Comparison of ENCODE assay signal across 26 cellular contexts in genomic region chr19:36891768-36892357, GRCh38. TPM values are rescaled to one million over a fixed set of nuclear protein-coding genes. Genes with fewer than 3 reads are reported as not detected.
DNase-seq lines count a peak whose midpoint lies in the region; ATAC-seq, FAIRE-seq and TF ChIP-seq lines count a peak whose summit lies in the region.
"Had no signal": no experiment of that assay in that cellular context is flagged by ENCODE, and none has a peak within 500 bp of the region (broad histone marks: within the 10 kb centered on the region; RNA-seq: fewer than 3 reads in every experiment).

No MANE protein-coding gene starts in this region.

- BruUV-seq in K562 (replicated peaks; lab: Mats Ljungman, UMichigan): no TSS peak

- H3K9ac ChIP-seq in K562 (ENCODE audit: insufficient read depth in 1 of 2, low read depth in 2 of 2, low read length in 2 of 2): no peak overlapping the region

- TF ChIP-seq RAD21 in K562 (CRISPR knock-in tag; conservative IDR thresholded peaks at IDR 0.05 in 1 of 2, IDR thresholded peaks at IDR 0.05 in 1 of 2): no peak

- TF ChIP-seq CTCF in K562 (IDR thresholded peaks at IDR 0.05 in 2 of 3, conservative IDR thresholded peaks at IDR 0.05 in 1 of 3; ENCODE audit: insufficient read depth in 2 of 3, low read depth in 1 of 3, low read length in 3 of 3): no peak
- no peak for TF ChIP-seq CTCF in suprapubic skin (IDR thresholded peaks at IDR 0.05)

- POLR2A ChIA-PET in K562 (lab: Yijun Ruan, JAX): no interaction called here

- TF ChIP-seq EP300 in K562 (IDR thresholded peaks at IDR 0.05; ENCODE audit: low read length) (no peak), suprapubic skin (IDR thresholded peaks at IDR 0.05) (no peak)

- no peak overlapping the region for H3K4me3 ChIP-seq in K562
- H3K4me3 ChIP-seq in muscle layer of duodenum (ENCODE audit: low read depth in 1 of 2, low read length in 2 of 2): peak overlapping the region; percentile 41 to 75
- no peak overlapping the region for H3K4me3 ChIP-seq in suprapubic skin
- H3K4me3 ChIP-seq: left ventricle myocardium inferior, mucosa of descending colon, Peyer's patch, SJSA1 had no signal

- CTCF ChIA-PET in K562 (lab: Yijun Ruan, JAX; ENCODE audit: low intra/inter-chr PET ratio): no interaction called here

- H2AFZ ChIP-seq in K562 (ENCODE audit: low read depth, low read length): no peak overlapping the region

- H3K4me1 ChIP-seq in K562 (replicated peaks in 1 of 2; ENCODE audit: control insufficient read depth in 2 of 2, insufficient read depth in 2 of 2, low read length in 2 of 2) (no peaks in the 10 kb centered on the region), muscle layer of duodenum (ENCODE audit: control insufficient read depth in 1 of 2, insufficient read depth in 2 of 2, low read length in 2 of 2) (no peaks in the 10 kb centered on the region), suprapubic skin (no peaks in the 10 kb centered on the region)
- H3K4me1 ChIP-seq: left ventricle myocardium inferior, Peyer's patch, SJSA1 had no signal

- FAIRE-seq in H54 (lab: Jason Lieb, UNC) (peak; percentile 80), K562 (lab: Jason Lieb, UNC) (no peak)

- WGBS in K562 (ENCODE audit: insufficient coverage, low coverage, missing lambda C conversion rate): 0% methylated on average over 3 of the region's 3 CpGs
- 96% methylated on average over 3 of the region's 3 CpGs for WGBS in suprapubic skin

- H3K27ac ChIP-seq in K562 (ENCODE audit: extremely low read depth, low read depth, low read length) (no peak overlapping the region), muscle layer of duodenum (ENCODE audit: low read length) (no peak overlapping the region), suprapubic skin (no peak overlapping the region)
- H3K27ac ChIP-seq: left ventricle myocardium inferior, Peyer's patch, SJSA1 had no signal

- ATAC-seq in K562: no peak
- ATAC-seq: activated CD4-positive, alpha-beta T cell treated with anti-CD3 and anti-CD28 coated beads for 36 hours; mucosa of descending colon; stimulated activated effector memory CD8-positive, alpha-beta T cell treated with anti-CD3 and anti-CD28 coated beads, Interleukin-12 subunit alpha, Interleukin-12 subunit beta, amount 100 ng/mL, for 72 hours had no signal

- H3K9me1 ChIP-seq in K562 (ENCODE audit: control insufficient read depth, insufficient read depth, low read length): no peaks in the 10 kb centered on the region

- TF ChIP-seq POLR2A in H54 (IDR thresholded peaks at IDR 0.05; ENCODE audit: low read depth, low read length) (no peak), K562 (conservative IDR thresholded peaks at IDR 0.05) (no peak), suprapubic skin (IDR thresholded peaks at IDR 0.05) (no peak)

- DNase-seq in H54 (ENCODE audit: insufficient read length, low spot score): no peak
- DNase-seq in K562 (ENCODE audit: extremely low read depth in 1 of 4, low spot score in 3 of 4): no peak
- DNase-seq in head of caudate nucleus: no peak
- DNase-seq in midbrain (lab: John Stamatoyannopoulos, UW): no peak
- DNase-seq in suprapubic skin (ENCODE audit: low spot score in 2 of 2): no peak
- DNase-seq: activated CD4-positive, alpha-beta T cell treated with anti-CD3 and anti-CD28 coated beads for 36 hours; activated CD8-positive, alpha-beta memory T cell treated with anti-CD3 and anti-CD28 coated beads for 24 hours; activated naive CD4-positive, alpha-beta T cell; activated T-cell treated with anti-CD3 and anti-CD28 coated beads, Interleukin-2, amount 50 U/mL, for 24 hours; amygdala; caudate nucleus; CD4-positive, CD25-positive, alpha-beta regulatory T cell; DMS 273 treated with DMSO at 0.1 percent for 48 hours; H9; immature natural killer cell; left ventricle myocardium inferior; MM.1S; mucosa of descending colon; NCI-H1417 treated with DMSO at 0.1 percent for 48 hours; NCI-H510A; NK-92 treated with Interleukin-12 subunit alpha and Interleukin-12 subunit beta, amount 100 ng/mL, for 24 hours; Peyer's patch; stimulated activated CD4-positive, alpha-beta T cell treated with anti-CD3 and anti-CD28 coated beads, Interleukin-2, amount 100 ng/mL, for 24 hours had no signal

- intact Hi-C loops in K562 (cut with micrococcal nuclease) (no loop called here), head of caudate nucleus (cut with DNase I) (no loop called here)

- in situ Hi-C loops in K562 (cut with MboI): no loop called here

- H3K4me2 ChIP-seq in K562 (ENCODE audit: insufficient read depth, low read length): no peak overlapping the region

- H3K9me3 ChIP-seq in K562 (replicated peaks; ENCODE audit: control insufficient read depth, insufficient read depth, low read depth, low read length) (peaks cover 2% of the 10 kb centered on the region; the same call in 1 of the 2 replicates), muscle layer of duodenum (ENCODE audit: control insufficient read depth in 1 of 2, low read length in 2 of 2) (peaks cover 79 to 91% of the 10 kb centered on the region in 2 donors), suprapubic skin (peaks cover 94% of the 10 kb centered on the region)

- H3K79me2 ChIP-seq in K562 (ENCODE audit: control insufficient read depth, insufficient read depth, low read length): no peaks in the 10 kb centered on the region

- no peaks in the 10 kb centered on the region for H3K36me3 ChIP-seq in K562 (ENCODE audit: control insufficient read depth, insufficient read depth, low read length)
- peaks cover 38 to 85% of the 10 kb centered on the region in 2 donors for H3K36me3 ChIP-seq in muscle layer of duodenum (ENCODE audit: control insufficient read depth in 1 of 2, insufficient read depth in 2 of 2, low read length in 2 of 2)
- H3K36me3 ChIP-seq in suprapubic skin: peaks cover 66% of the 10 kb centered on the region
- H3K36me3 ChIP-seq: SJSA1 had no signal

- no peaks in the 10 kb centered on the region for H3K27me3 ChIP-seq in K562 (ENCODE audit: control insufficient read depth in 2 of 2, insufficient read depth in 2 of 2, low read length in 2 of 2)
- no peaks in the 10 kb centered on the region for H3K27me3 ChIP-seq in muscle layer of duodenum (ENCODE audit: low read depth, low read length)
- H3K27me3 ChIP-seq in suprapubic skin: no peaks in the 10 kb centered on the region
- H3K27me3 ChIP-seq: Peyer's patch, SJSA1 had no signal

- H4K20me1 ChIP-seq in K562 (replicated peaks; ENCODE audit: control insufficient read depth, insufficient read depth, low read length): no peaks in the 10 kb centered on the region

RNA-seq across cellular contexts. Expression of gene ZNF829, which starts 24.2 kb away (rescaled TPM):
- total RNA-seq in K562 (2011; cell fraction: chromatin; rRNA removed; ENCODE audit: low replicate concordance): 0.35 TPM in 1 of 2 replicates, not detected in the other
- not detected in 2 replicates for total RNA-seq in K562 (2011; cell fraction: nucleolus; rRNA removed)
- total RNA-seq in K562 (2011; cell fraction: nucleoplasm; rRNA removed): not detected in 2 replicates
- total RNA-seq in K562 (2014; rRNA removed): 0.04 and 0.05 TPM in 2 replicates
- total RNA-seq in K562 (2014; rRNA removed; fragmentation: Illumina TruSeq; extraction: Trizol): 0.07 and 0.10 TPM in 2 replicates
- 0.08 and 0.11 TPM in 2 replicates for total RNA-seq in K562 (2015; rRNA removed; fragmentation: Illumina TruSeq; extraction: Trizol)
- total RNA-seq in K562 (2021): 0.02 TPM in 1 of 2 replicates, not detected in the other
- polyA plus RNA-seq in K562 (2011; rRNA removed): not detected in 2 replicates
- not detected in 2 replicates for polyA plus RNA-seq in K562 (2011; cell fraction: cytosol; rRNA removed)
- polyA plus RNA-seq in K562 (2011; cell fraction: nucleus; rRNA removed): not detected in 2 replicates
- 0.03 and 0.04 TPM in 2 replicates for polyA plus RNA-seq in K562 (2012)
- 0.07 TPM in 1 of 2 replicates, not detected in the other for polyA plus RNA-seq in K562 (2014; fragmentation: Illumina TruSeq; extraction: Trizol)
- polyA plus RNA-seq in K562 (2014; fragmentation: Nextera tagmentation; extraction: Ambion mirVana): under 1 TPM; 0.03 to 0.14 TPM
- polyA plus RNA-seq in K562 (2014; rRNA removed): 0.01 and 0.03 TPM in 2 replicates
- not detected in 2 replicates for polyA minus RNA-seq in K562 (2011; rRNA and poly(A)+ RNA removed)
- polyA minus RNA-seq in K562 (2011; cell fraction: cytosol; rRNA and poly(A)+ RNA removed): not detected in 2 replicates
- polyA minus RNA-seq in K562 (2011; cell fraction: nucleus; rRNA and poly(A)+ RNA removed): not detected in 2 replicates
- 1 to 10 TPM; 1.4 to 5.4 (median 3.7) TPM for total RNA-seq in suprapubic skin

RNA-seq across cellular contexts. Expression of gene ZNF568, which starts 24.3 kb away (rescaled TPM):
- 0.21 TPM in 1 of 2 replicates, not detected in the other for total RNA-seq in K562 (2011; cell fraction: chromatin; rRNA removed; ENCODE audit: low replicate concordance)
- 1.0 TPM in 1 of 2 replicates, not detected in the other for total RNA-seq in K562 (2011; cell fraction: nucleolus; rRNA removed)
- total RNA-seq in K562 (2011; cell fraction: nucleoplasm; rRNA removed): 0.15 TPM in 1 of 2 replicates, not detected in the other
- total RNA-seq in K562 (2014; rRNA removed): 0.24 and 0.36 TPM in 2 replicates
- total RNA-seq in K562 (2014; rRNA removed; fragmentation: Illumina TruSeq; extraction: Trizol): 0.07 and 0.13 TPM in 2 replicates
- 0.08 and 0.25 TPM in 2 replicates for total RNA-seq in K562 (2015; rRNA removed; fragmentation: Illumina TruSeq; extraction: Trizol)
- total RNA-seq in K562 (2021): 0.09 and 0.24 TPM in 2 replicates
- 0.04 TPM in 1 of 2 replicates, not detected in the other for polyA plus RNA-seq in K562 (2011; rRNA removed)
- polyA plus RNA-seq in K562 (2011; cell fraction: cytosol; rRNA removed): 0.03 TPM in 1 of 2 replicates, not detected in the other
- not detected in 2 replicates for polyA plus RNA-seq in K562 (2011; cell fraction: nucleus; rRNA removed)
- polyA plus RNA-seq in K562 (2012): 0.08 and 0.25 TPM in 2 replicates
- polyA plus RNA-seq in K562 (2014; fragmentation: Illumina TruSeq; extraction: Trizol): 0.06 and 0.10 TPM in 2 replicates
- polyA plus RNA-seq in K562 (2014; fragmentation: Nextera tagmentation; extraction: Ambion mirVana): under 1 TPM in 1 of 2 experiments, not detected in 1; 0.07 TPM
- polyA plus RNA-seq in K562 (2014; rRNA removed): 0.05 and 1.1 TPM in 2 replicates
- polyA minus RNA-seq in K562 (2011; rRNA and poly(A)+ RNA removed): 0.07 TPM in 1 of 2 replicates, not detected in the other
- polyA minus RNA-seq in K562 (2011; cell fraction: cytosol; rRNA and poly(A)+ RNA removed): not detected in 2 replicates
- polyA minus RNA-seq in K562 (2011; cell fraction: nucleus; rRNA and poly(A)+ RNA removed): not detected in 2 replicates
- 1 to 10 TPM; 5.2 to 7.5 (median 6.9) TPM for total RNA-seq in suprapubic skin

RNA-seq across cellular contexts. Expression of gene ZNF345, which starts 41.2 kb away (rescaled TPM):
- 1.2 and 3.3 TPM in 2 replicates for total RNA-seq in K562 (2011; cell fraction: chromatin; rRNA removed; ENCODE audit: low replicate concordance)
- total RNA-seq in K562 (2011; cell fraction: nucleolus; rRNA removed): 0.92 and 1.3 TPM in 2 replicates
- 2.1 and 3.4 TPM in 2 replicates for total RNA-seq in K562 (2011; cell fraction: nucleoplasm; rRNA removed)
- 0.64 and 0.65 TPM in 2 replicates for total RNA-seq in K562 (2014; rRNA removed)
- total RNA-seq in K562 (2014; rRNA removed; fragmentation: Illumina TruSeq; extraction: Trizol): 0.65 and 1.2 TPM in 2 replicates
- 0.54 and 0.57 TPM in 2 replicates for total RNA-seq in K562 (2015; rRNA removed; fragmentation: Illumina TruSeq; extraction: Trizol)
- total RNA-seq in K562 (2021): 1.4 and 1.6 TPM in 2 replicates
- polyA plus RNA-seq in K562 (2011; rRNA removed): 0.47 and 1.3 TPM in 2 replicates
- polyA plus RNA-seq in K562 (2011; cell fraction: cytosol; rRNA removed): 0.22 and 0.33 TPM in 2 replicates
- 0.38 and 1.2 TPM in 2 replicates for polyA plus RNA-seq in K562 (2011; cell fraction: nucleus; rRNA removed)
- 0.31 and 1.1 TPM in 2 replicates for polyA plus RNA-seq in K562 (2012)
- 0.42 and 0.51 TPM in 2 replicates for polyA plus RNA-seq in K562 (2014; fragmentation: Illumina TruSeq; extraction: Trizol)
- polyA plus RNA-seq in K562 (2014; fragmentation: Nextera tagmentation; extraction: Ambion mirVana): under 1 TPM; 0.38 to 0.84 TPM
- polyA plus RNA-seq in K562 (2014; rRNA removed): 0.31 and 1.1 TPM in 2 replicates
- 0.39 and 0.88 TPM in 2 replicates for polyA minus RNA-seq in K562 (2011; rRNA and poly(A)+ RNA removed)
- polyA minus RNA-seq in K562 (2011; cell fraction: cytosol; rRNA and poly(A)+ RNA removed): not detected in 2 replicates
- polyA minus RNA-seq in K562 (2011; cell fraction: nucleus; rRNA and poly(A)+ RNA removed): 0.11 and 0.54 TPM in 2 replicates
- total RNA-seq in suprapubic skin: 10 to 100 TPM in 2 of 4 donors, 1 to 10 TPM in 2; 3.5 to 17.0 (median 9.1) TPM

RNA-seq across cellular contexts. Expression of gene ZNF790, which starts 53.7 kb away (rescaled TPM):
- 0.46 and 1.1 TPM in 2 replicates for total RNA-seq in K562 (2011; cell fraction: chromatin; rRNA removed; ENCODE audit: low replicate concordance)
- total RNA-seq in K562 (2011; cell fraction: nucleolus; rRNA removed): 1.1 and 1.8 TPM in 2 replicates
- total RNA-seq in K562 (2011; cell fraction: nucleoplasm; rRNA removed): 1.5 and 1.7 TPM in 2 replicates
- total RNA-seq in K562 (2014; rRNA removed): 0.24 and 1.2 TPM in 2 replicates
- total RNA-seq in K562 (2014; rRNA removed; fragmentation: Illumina TruSeq; extraction: Trizol): 0.87 and 1.6 TPM in 2 replicates
- 0.41 and 0.62 TPM in 2 replicates for total RNA-seq in K562 (2015; rRNA removed; fragmentation: Illumina TruSeq; extraction: Trizol)
- 0.38 and 0.49 TPM in 2 replicates for total RNA-seq in K562 (2021)
- 0.07 and 0.33 TPM in 2 replicates for polyA plus RNA-seq in K562 (2011; rRNA removed)
- polyA plus RNA-seq in K562 (2011; cell fraction: cytosol; rRNA removed): 0.03 and 0.06 TPM in 2 replicates
- polyA plus RNA-seq in K562 (2011; cell fraction: nucleus; rRNA removed): 0.03 and 0.24 TPM in 2 replicates
- polyA plus RNA-seq in K562 (2012): 0.30 and 0.62 TPM in 2 replicates
- polyA plus RNA-seq in K562 (2014; fragmentation: Illumina TruSeq; extraction: Trizol): 0.29 and 0.37 TPM in 2 replicates
- polyA plus RNA-seq in K562 (2014; fragmentation: Nextera tagmentation; extraction: Ambion mirVana): under 1 TPM; 0.46 to 0.53 TPM
- polyA plus RNA-seq in K562 (2014; rRNA removed): 0.88 and 1.7 TPM in 2 replicates
- 0.32 and 0.42 TPM in 2 replicates for polyA minus RNA-seq in K562 (2011; rRNA and poly(A)+ RNA removed)
- not detected in 2 replicates for polyA minus RNA-seq in K562 (2011; cell fraction: cytosol; rRNA and poly(A)+ RNA removed)
- 0.67 and 1.1 TPM in 2 replicates for polyA minus RNA-seq in K562 (2011; cell fraction: nucleus; rRNA and poly(A)+ RNA removed)
- total RNA-seq in suprapubic skin: 1 to 10 TPM; 3.2 to 7.2 (median 3.8) TPM

Comparison
In these comparisons a context has a peak if more than half of its experiments do, and no peak if none do; other contexts are left out.
1. H3K4me3 ChIP-seq: peak in muscle layer of duodenum (2 of 2); none in K562 (single experiment) and suprapubic skin (single experiment).